8 cellular contexts compared by ENCODE assay signal in genomic region chrX:120468825-120469525, GRCh38. TPM values are rescaled to one million over a fixed set of nuclear protein-coding genes. Genes with fewer than 3 reads are reported as not detected.
A peak's percentile ranks its signal among the peaks of the same experiment; 100 is the strongest.
DNase-seq lines count a peak whose midpoint lies in the region; ATAC-seq, FAIRE-seq and TF ChIP-seq lines count a peak whose summit lies in the region.

LAMP2 (minus strand) TSS chrX:120469296; CDS start chrX:120469169, 127 bp downstream.

- peak; percentile 87 for DNase-seq in CD1c-positive myeloid dendritic cell (ENCODE audit: extremely low spot score)
- peak; percentile 81 for DNase-seq in NCI-H774 (lab: John Stamatoyannopoulos, UW)
- DNase-seq in activated CD4-positive, alpha-beta T cell treated with anti-CD3 and anti-CD28 coated beads, Interleukin-2, amount 50 U/mL, for 4 hours = peak; percentile 69 to 70
- DNase-seq in HepG2 (ENCODE audit: low spot score) = peak; percentile 86
- peak; percentile 64 to 68 for DNase-seq in stimulated activated CD4-positive, alpha-beta T cell treated with anti-CD3 and anti-CD28 coated beads, Interleukin-2, amount 100 ng/mL, for 48 hours

- H2AFZ ChIP-seq in HepG2 (ENCODE audit: low read length) = no peak within 1 kb of the TSS

- CTCF ChIA-PET in HepG2 (lab: Yijun Ruan, JAX; ENCODE audit: low intra/inter-chr PET ratio, low total read pairs) = no interaction called here

- peaks cover 9% of the 10 kb centered on the region for H4K20me1 ChIP-seq in HepG2 (ENCODE audit: insufficient read depth, low read length)

- in situ Hi-C loops in HepG2 (cut with HindIII; ENCODE audit: extremely low pct_ligation_motif_present, low pct_unique_long_range_greater_than_20kb) = loop anchor here (25.0 kb wide), 1 partner anchor 232 kb away; no protein-coding TSS in a partner anchor

- H3K79me2 ChIP-seq in HepG2 (ENCODE audit: insufficient read depth, low read length) = peaks cover 41% of the 10 kb centered on the region

- H3K4me3 Mint-ChIP-seq in dendritic cell treated with granulocyte-macrophage colony-stimulating factor and Interleukin-4, amounts not matched to agents 40 ng/mL and 50 ng/mL, for 4 days = peak within 1 kb of the TSS; percentile 95

- intact Hi-C loops in dendritic cell treated with granulocyte-macrophage colony-stimulating factor and Interleukin-4, amounts not matched to agents 40 ng/mL and 50 ng/mL, for 4 days (cut with micrococcal nuclease) = loop anchor here (2.0 kb wide), 1 partner anchor 218 kb away; the partner anchor contains the start of gene ZBTB33
- intact Hi-C loops in HepG2 (cut with micrococcal nuclease; ENCODE audit: unreplicated experiment) = loop anchor here (10.0 kb wide), 1 partner anchor 154 kb away; the partner anchor contains the start of gene TMEM255A

- no peak for TF ChIP-seq EP300 in HepG2 (IDR thresholded peaks at IDR 0.05; ENCODE audit: low read depth in 2 of 2, low read length in 2 of 2)
- no peak for TF ChIP-seq EP300 in HepG2 (CRISPR knock-in tag; IDR thresholded peaks at IDR 0.05; ENCODE audit: borderline replicate concordance)

- H3K27me3 ChIP-seq in HepG2 (ENCODE audit: control insufficient read depth in 1 of 2, insufficient read depth in 2 of 2, low read length in 2 of 2) = no peaks in the 10 kb centered on the region

- peaks cover 12% of the 10 kb centered on the region for H3K36me3 Mint-ChIP-seq in dendritic cell treated with granulocyte-macrophage colony-stimulating factor and Interleukin-4, amounts not matched to agents 40 ng/mL and 50 ng/mL, for 4 days (ENCODE audit: low read depth)

- H3K4me2 ChIP-seq in HepG2 (ENCODE audit: low read depth, low read length) = peak within 1 kb of the TSS; percentile 63

- H3K27ac Mint-ChIP-seq in dendritic cell treated with granulocyte-macrophage colony-stimulating factor and Interleukin-4, amounts not matched to agents 40 ng/mL and 50 ng/mL, for 4 days = peak within 1 kb of the TSS; percentile 96

- H3K9me3 Mint-ChIP-seq in dendritic cell treated with granulocyte-macrophage colony-stimulating factor and Interleukin-4, amounts not matched to agents 40 ng/mL and 50 ng/mL, for 4 days = no peaks in the 10 kb centered on the region

- H3K27me3 Mint-ChIP-seq in dendritic cell treated with granulocyte-macrophage colony-stimulating factor and Interleukin-4, amounts not matched to agents 40 ng/mL and 50 ng/mL, for 4 days = no peaks in the 10 kb centered on the region

- H3K27ac ChIP-seq in HepG2 (ENCODE audit: extremely low read length, insufficient read depth, low read length) = peak within 1 kb of the TSS; percentile 90

- peaks cover 19% of the 10 kb centered on the region for H3K4me1 Mint-ChIP-seq in dendritic cell treated with granulocyte-macrophage colony-stimulating factor and Interleukin-4, amounts not matched to agents 40 ng/mL and 50 ng/mL, for 4 days (ENCODE audit: low read depth)

- WGBS in HepG2 (ENCODE audit: low lambda C conversion rate) = under 1% methylated on average over 34 of the region's 50 CpGs

- peak within 1 kb of the TSS; percentile 80 to 89 (median 81) for H3K4me3 ChIP-seq in HepG2 (replicated peaks in 1 of 3; ENCODE audit: insufficient read depth in 1 of 3, low read depth in 2 of 3, low read length in 3 of 3)

- no peaks in the 10 kb centered on the region for H3K9me3 ChIP-seq in HepG2 (ENCODE audit: low read length)

- peak; percentile 87 to 97 for TF ChIP-seq POLR2A in HepG2 (IDR thresholded peaks at IDR 0.05; ENCODE audit: insufficient read depth in 1 of 2, low read depth in 2 of 2, low read length in 2 of 2)

- ATAC-seq in GM19438 (IDR thresholded peaks at IDR 0.05; ENCODE audit: low read depth, unreplicated experiment) (peak; percentile 94), HG03571 (IDR thresholded peaks at IDR 0.05; ENCODE audit: unreplicated experiment) (peak; percentile 98), HepG2 (peak; percentile 94)

- POLR2A ChIA-PET in HepG2 (lab: Yijun Ruan, JAX) = interaction anchor here (0.7 to 1.8 kb wide), 5 partner anchors 10 to 284 kb away, joined by 3 to 26 read pairs (median 4); partner anchors contain the start of genes C1GALT1C1 and CUL4B

- BruUV-seq in HepG2 (replicated peaks; lab: Mats Ljungman, UMichigan) = TSS peak; percentile 70

- peak; percentile 63 for FAIRE-seq in HepG2 (lab: Jason Lieb, UNC)

- H3K36me3 ChIP-seq in HepG2 (replicated peaks in 1 of 2; ENCODE audit: control insufficient read depth in 1 of 2, insufficient read depth in 2 of 2, low read length in 2 of 2) = no peaks in the 10 kb centered on the region

- peaks cover 33% of the 10 kb centered on the region for H3K4me1 ChIP-seq in HepG2 (ENCODE audit: insufficient read depth, low read length)

- peak within 1 kb of the TSS; percentile 84 for H3K9ac ChIP-seq in HepG2 (ENCODE audit: insufficient read depth, low read depth, low read length)

- no peak for TF ChIP-seq RAD21 in HepG2 (CRISPR knock-in tag; IDR thresholded peaks at IDR 0.05)

- TF ChIP-seq CTCF in HepG2 (CRISPR knock-in tag; IDR thresholded peaks at IDR 0.05) = no peak

TF ChIP-seq in HepG2, 621 proteins besides CTCF, POLR2A, EP300 and RAD21 (continues in another document):
- TF ChIP-seq ARHGAP35 (CRISPR knock-in tag; IDR thresholded peaks at IDR 0.05; ENCODE audit: borderline replicate concordance) (peak; percentile 50; the same call in 1 of the 2 replicates), ZNF513 (CRISPR knock-in tag; conservative IDR thresholded peaks at IDR 0.05) (no peak), GABPA (IDR thresholded peaks at IDR 0.05; ENCODE audit: low read depth, low read length) (no peak), GABPA (CRISPR knock-in tag; IDR thresholded peaks at IDR 0.05; ENCODE audit: low read depth) (peak; percentile 55; the same call in 1 of the 2 replicates), IRF2 (CRISPR knock-in tag; IDR thresholded peaks at IDR 0.05) (0 out of 2 replicates have a peak, but pooled peaks have one; percentile 40), ELF3 (CRISPR knock-in tag; IDR thresholded peaks at IDR 0.05) (peak; percentile 46; the same call in 1 of the 2 replicates), MAFK (conservative IDR thresholded peaks at IDR 0.05 in 1 of 2, IDR thresholded peaks at IDR 0.05 in 1 of 2; ENCODE audit: low read length in 2 of 2) (no peak), ARNT2 (CRISPR knock-in tag; IDR thresholded peaks at IDR 0.05; ENCODE audit: low read depth) (0 out of 2 replicates have a peak, but pooled peaks have one; percentile 45), ETV5 (CRISPR knock-in tag; IDR thresholded peaks at IDR 0.05; ENCODE audit: borderline replicate concordance) (peak; percentile 32; the same call in 1 of the 2 replicates), KLF12 (CRISPR knock-in tag; IDR thresholded peaks at IDR 0.05; ENCODE audit: borderline replicate concordance) (peak; percentile 40; the same call in 1 of the 2 replicates), THAP8 (CRISPR knock-in tag; IDR thresholded peaks at IDR 0.05; ENCODE audit: borderline replicate concordance) (no peak)

RNA-seq across cellular contexts. Expression of gene LAMP2, which starts in this region (rescaled TPM):
- total RNA-seq in HepG2 (2016; rRNA removed; fragmentation: Illumina TruSeq; extraction: Trizol) = 63.0 and 127 TPM in 2 replicates
- 6.3 and 8.5 TPM in 2 replicates for total RNA-seq in HepG2 (2016; cell fraction: cytosol; rRNA removed; fragmentation: Illumina TruSeq; extraction: Trizol; ENCODE audit: low read depth)
- total RNA-seq in HepG2 (2016; cell fraction: insoluble cytoplasmic fraction; rRNA removed; fragmentation: Illumina TruSeq; extraction: Trizol) = 61.8 and 127 TPM in 2 replicates
- 14.0 and 16.8 TPM in 2 replicates for total RNA-seq in HepG2 (2016; cell fraction: membrane; rRNA removed; fragmentation: Illumina TruSeq; extraction: Trizol)
- total RNA-seq in HepG2 (2016; cell fraction: nucleus; rRNA removed; fragmentation: Illumina TruSeq; extraction: Trizol) = 117 and 132 TPM in 2 replicates
- 143 and 170 TPM in 2 replicates for polyA plus RNA-seq in HepG2 (2011; rRNA removed)
- polyA plus RNA-seq in HepG2 (2011; cell fraction: cytosol; rRNA removed) = 88.8 and 129 TPM in 2 replicates
- 38.3 and 46.9 TPM in 2 replicates for polyA plus RNA-seq in HepG2 (2011; cell fraction: nucleus; rRNA removed)
- 131 and 146 TPM in 2 replicates for polyA plus RNA-seq in HepG2 (2012)
- polyA plus RNA-seq in HepG2 (2016; cell fraction: cytosol; fragmentation: Illumina TruSeq; extraction: Trizol; ENCODE audit: low read depth) = 7.2 and 7.3 TPM in 2 replicates
- 51.7 and 54.1 TPM in 2 replicates for polyA plus RNA-seq in HepG2 (2016; cell fraction: insoluble cytoplasmic fraction; fragmentation: Illumina TruSeq; extraction: Trizol; ENCODE audit: low read depth)
- polyA plus RNA-seq in HepG2 (2016; cell fraction: membrane; fragmentation: Illumina TruSeq; extraction: Trizol; ENCODE audit: low read depth) = 12.2 and 13.2 TPM in 2 replicates
- 124 and 129 TPM in 2 replicates for polyA plus RNA-seq in HepG2 (2016; cell fraction: nucleus; fragmentation: Illumina TruSeq; extraction: Trizol; ENCODE audit: insufficient read depth, low read depth)
- 28.8 and 70.3 TPM in 2 replicates for polyA minus RNA-seq in HepG2 (2011; rRNA and poly(A)+ RNA removed; ENCODE audit: low replicate concordance)
- 106 and 122 TPM in 2 replicates for polyA minus RNA-seq in HepG2 (2011; cell fraction: cytosol; rRNA and poly(A)+ RNA removed)
- polyA minus RNA-seq in HepG2 (2011; cell fraction: nucleus; rRNA and poly(A)+ RNA removed) = 61.7 and 77.6 TPM in 2 replicates

Comparison
In these comparisons a context has a peak if more than half of its experiments do, and no peak if none do; other contexts are left out.
1. Peak in every context shown above with its lines: DNase-seq, ATAC-seq, H3K4me3 ChIP-seq and H3K27ac ChIP-seq.